Comparison of ENCODE assay signal across 1 cellular context in the genomic region with DNA sequence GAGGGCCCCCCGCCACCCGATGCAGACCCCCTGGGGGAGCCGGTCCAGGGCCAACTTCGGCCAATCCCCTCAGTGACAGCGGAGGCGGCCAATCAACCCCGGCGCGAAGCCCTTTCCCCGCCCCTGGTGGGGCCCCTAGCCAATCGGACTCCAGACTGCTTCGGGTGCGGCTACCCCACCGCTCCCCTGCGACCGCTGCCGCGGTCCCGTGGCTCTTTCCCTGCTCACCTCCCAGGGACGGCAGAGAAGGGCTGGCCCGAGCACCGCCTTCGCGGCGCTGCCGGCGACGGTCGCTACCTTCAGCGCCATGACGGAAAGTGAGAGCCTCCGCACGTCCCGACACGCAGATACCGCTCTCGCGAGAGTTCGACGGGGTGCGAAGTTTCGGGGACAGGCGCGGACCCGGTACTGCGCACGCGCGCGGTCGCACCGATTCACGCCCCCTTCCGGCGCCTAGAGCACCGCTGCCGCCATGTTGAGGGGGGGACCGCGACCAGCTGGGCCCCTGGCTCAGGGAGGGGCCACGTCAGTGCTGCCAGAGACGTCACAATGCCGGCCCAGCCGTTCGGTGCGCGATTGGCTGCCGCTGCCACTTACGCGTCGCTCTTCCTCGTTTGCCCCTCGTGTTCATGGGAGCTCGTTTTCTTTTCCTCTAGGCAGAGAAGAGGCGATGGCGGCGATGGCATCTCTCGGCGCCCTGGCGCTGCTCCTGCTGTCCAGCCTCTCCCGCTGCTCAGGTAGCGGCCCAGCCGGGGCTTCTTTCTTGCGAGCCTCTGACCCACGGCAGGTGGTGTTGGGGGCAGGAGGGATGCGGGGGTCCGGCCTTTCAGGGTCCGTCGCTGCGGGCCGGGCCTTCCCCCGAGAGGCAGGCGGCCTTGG.
A peak's percentile ranks its signal among the peaks of the same experiment; 100 is the strongest.
TF ChIP-seq lines count a peak whose summit lies in the region.

Gene IDH3G, minus strand, starts transcription at position 358 of the 879 bp plus-strand sequence. Its CDS starts 49 bp downstream, at position 309.
Gene SSR4, plus strand, starts transcription at position 651 of the 879 bp plus-strand sequence. Its CDS starts 20 bp downstream, at position 671.

TF ChIP-seq in HCT116, 20 proteins besides CTCF, POLR2A, EP300 and RAD21 (continued from another document):
- peak; percentile 90 for TF ChIP-seq YY1 (IDR thresholded peaks at IDR 0.05; ENCODE audit: extremely low read depth, insufficient replicate concordance, low read depth, low read length)
- TF ChIP-seq CBX3 (IDR thresholded peaks at IDR 0.05; ENCODE audit: low read depth): no peak
- TF ChIP-seq EGR1 (IDR thresholded peaks at IDR 0.05; ENCODE audit: low read depth): no peak
